ENCODE assay signal across 28 cellular contexts in the genomic region with DNA sequence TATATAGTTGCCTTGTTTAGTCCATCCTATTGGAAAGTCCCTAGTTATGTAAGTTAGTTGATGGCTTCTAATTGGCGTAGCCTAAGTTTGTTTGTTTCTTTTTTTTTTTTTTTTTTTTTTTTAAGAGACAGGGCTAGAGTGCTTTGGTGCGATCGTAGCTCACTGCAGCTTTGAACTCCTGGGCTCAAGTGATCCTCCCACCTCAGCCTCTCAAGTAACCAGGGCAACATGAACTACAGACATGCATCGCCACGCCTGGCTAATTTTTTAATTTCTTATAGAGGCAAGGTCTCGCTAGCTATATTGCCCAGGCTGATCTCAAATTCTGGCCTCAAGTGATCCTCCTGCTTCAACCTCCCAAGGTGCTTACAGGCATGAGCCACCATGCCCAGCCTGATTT. TPM values are rescaled to one million over a fixed set of nuclear protein-coding genes. Genes with fewer than 3 reads are reported as not detected.
DNase-seq lines count a peak whose midpoint lies in the region; ATAC-seq, FAIRE-seq and TF ChIP-seq lines count a peak whose summit lies in the region.
"Had no signal": no experiment of that assay in that cellular context is flagged by ENCODE, and none has a peak within 500 bp of the region (broad histone marks: within the 10 kb centered on the region; RNA-seq: fewer than 3 reads in every experiment).

No MANE protein-coding gene starts in this region.

- peak; percentile 43 for FAIRE-seq in GM12891 (lab: Jason Lieb, UNC)
- FAIRE-seq: colon, G401.6 had no signal

- CTCF ChIA-PET in Caco-2 (lab: Charles Lee) = interaction anchor here (1.0 kb wide), 1 partner anchor 16 kb away, joined by 8 read pairs; no protein-coding TSS in a partner anchor

- H3K27ac Mint-ChIP-seq in activated T-cell treated with anti-CD3 and anti-CD28 coated beads, Interleukin-2, amount 50 U/mL, for 24 hours = peak overlapping the region; percentile 50
- H3K27ac Mint-ChIP-seq in type B pancreatic cell (peak overlapping the region; percentile 32), Caco-2 (ENCODE audit: unreplicated experiment) (no peak overlapping the region)
- H3K27ac Mint-ChIP-seq: activated naive CD8-positive, alpha-beta T cell treated with anti-CD3 and anti-CD28 coated beads, Interleukin-2, amount 10 ng/mL, durations not matched to agents 7 days and 5 days had no signal

- H3K4me1 ChIP-seq in left lung = peaks cover 13 to 73% of the 10 kb centered on the region in 2 donors
- H3K4me1 ChIP-seq in Caco-2 = no peaks in the 10 kb centered on the region
- peaks cover 20% of the 10 kb centered on the region for H3K4me1 ChIP-seq in MM.1S (ENCODE audit: low read length)
- H3K4me1 ChIP-seq: prostate gland had no signal

- no peaks in the 10 kb centered on the region for H3K9me2 ChIP-seq in MM.1S (replicated peaks; ENCODE audit: insufficient read depth, low read length)

- DNase-seq in activated T-cell treated with anti-CD3 and anti-CD28 coated beads, Interleukin-2, amount 50 U/mL, for 24 hours = no peak
- no peak for DNase-seq in activated T-cell treated with anti-CD3 and anti-CD28 coated beads, Interleukin-2, amount 50 U/mL, for 4 hours
- DNase-seq in GM12891 (ENCODE audit: insufficient read length, low spot score) (no peak), left lung (no peak), type B pancreatic cell (ENCODE audit: extremely low spot score, unreplicated experiment) (no peak), Caco-2 (no peak), MM.1S (no peak)
- no peak for DNase-seq in stimulated activated CD4-positive, alpha-beta T cell treated with anti-CD3 and anti-CD28 coated beads, Interleukin-4, amount 100 ng/mL, for 4 hours
- DNase-seq: activated CD4-positive, alpha-beta T cell treated with anti-CD3 and anti-CD28 coated beads for 4 hours; activated effector memory CD4-positive, alpha-beta T cell treated with Interleukin-2 at 50 U/mL for 16 hours; activated naive CD8-positive, alpha-beta T cell treated with anti-CD3 and anti-CD28 coated beads, Interleukin-2, amount 10 ng/mL, durations not matched to agents 7 days and 5 days; H7; hippocampal formation; KBM-7; NCI-H1105 treated with DMSO at 0.1 percent for 48 hours; NCI-H2029; NCI-H226; Peyer's patch; SHP77; stimulated activated CD4-positive, alpha-beta T cell treated with anti-CD3 and anti-CD28 coated beads, Interleukin-2, amount 100 ng/mL, for 48 hours; T-helper 9 cell; upper lobe of left lung; WERI-Rb-1 had no signal

- H3F3A ChIP-seq in MM.1S (ENCODE audit: insufficient read depth, low read length) = peaks cover 12% of the 10 kb centered on the region

- no peaks in the 10 kb centered on the region for H3K27me3 Mint-ChIP-seq in activated T-cell treated with anti-CD3 and anti-CD28 coated beads, Interleukin-2, amount 50 U/mL, for 24 hours
- H3K27me3 Mint-ChIP-seq in activated T-cell treated with anti-CD3 and anti-CD28 coated beads, Interleukin-2, amount 50 U/mL, for 4 hours (ENCODE audit: low read depth) = no peaks in the 10 kb centered on the region
- H3K27me3 Mint-ChIP-seq in type B pancreatic cell (no peaks in the 10 kb centered on the region), Caco-2 (ENCODE audit: insufficient read depth, unreplicated experiment) (no peaks in the 10 kb centered on the region)
- H3K27me3 Mint-ChIP-seq: activated naive CD8-positive, alpha-beta T cell treated with anti-CD3 and anti-CD28 coated beads, Interleukin-2, amount 10 ng/mL, durations not matched to agents 7 days and 5 days had no signal

- H3K4me3 Mint-ChIP-seq in activated T-cell treated with anti-CD3 and anti-CD28 coated beads, Interleukin-2, amount 50 U/mL, for 24 hours = no peak overlapping the region
- no peak overlapping the region for H3K4me3 Mint-ChIP-seq in activated T-cell treated with anti-CD3 and anti-CD28 coated beads, Interleukin-2, amount 50 U/mL, for 4 hours
- H3K4me3 Mint-ChIP-seq in type B pancreatic cell (no peak overlapping the region), Caco-2 (ENCODE audit: unreplicated experiment) (no peak overlapping the region)
- H3K4me3 Mint-ChIP-seq: activated naive CD8-positive, alpha-beta T cell treated with anti-CD3 and anti-CD28 coated beads, Interleukin-2, amount 10 ng/mL, durations not matched to agents 7 days and 5 days had no signal

- no peak overlapping the region for H3K4me2 ChIP-seq in MM.1S (ENCODE audit: low read depth, low read length)

- no TSS peak for BruUV-seq in Caco-2 (replicated peaks; lab: Mats Ljungman, UMichigan)

- H3K36me3 ChIP-seq in left lung = no peaks in the 10 kb centered on the region
- no peaks in the 10 kb centered on the region for H3K36me3 ChIP-seq in Caco-2 (ENCODE audit: control insufficient read depth, insufficient read depth, low read length)
- no peaks in the 10 kb centered on the region for H3K36me3 ChIP-seq in MM.1S (replicated peaks; ENCODE audit: insufficient read depth, low read length)
- H3K36me3 ChIP-seq: ascending aorta, Peyer's patch, prostate gland, upper lobe of left lung, WERI-Rb-1 had no signal

- H3K4me1 Mint-ChIP-seq in activated T-cell treated with anti-CD3 and anti-CD28 coated beads, Interleukin-2, amount 50 U/mL, for 24 hours (ENCODE audit: low read depth) = peaks cover 77% of the 10 kb centered on the region
- peaks cover 72% of the 10 kb centered on the region for H3K4me1 Mint-ChIP-seq in activated T-cell treated with anti-CD3 and anti-CD28 coated beads, Interleukin-2, amount 50 U/mL, for 4 hours (ENCODE audit: low read depth)
- H3K4me1 Mint-ChIP-seq in type B pancreatic cell (ENCODE audit: unreplicated experiment) = peaks cover 13% of the 10 kb centered on the region
- H3K4me1 Mint-ChIP-seq in Caco-2 (ENCODE audit: low read depth, unreplicated experiment) = no peaks in the 10 kb centered on the region

- no peak overlapping the region for H3K4me3 ChIP-seq in left lung
- H3K4me3 ChIP-seq in Caco-2 (ENCODE audit: low read depth, low read length) = no peak overlapping the region
- H3K4me3 ChIP-seq in MM.1S (ENCODE audit: low read length) = no peak overlapping the region
- H3K4me3 ChIP-seq: ascending aorta, Peyer's patch, prostate gland, upper lobe of left lung had no signal

- H3K27me3 ChIP-seq in left lung (no peaks in the 10 kb centered on the region), Caco-2 (replicated peaks; ENCODE audit: control insufficient read depth, insufficient read depth, low read length) (no peaks in the 10 kb centered on the region), MM.1S (replicated peaks; ENCODE audit: insufficient read depth, low read length) (no peaks in the 10 kb centered on the region)
- H3K27me3 ChIP-seq: ascending aorta, Peyer's patch, upper lobe of left lung had no signal

- no peak overlapping the region for H2AFZ ChIP-seq in MM.1S (ENCODE audit: low read length)

- H4K20me1 ChIP-seq in MM.1S (ENCODE audit: insufficient read depth, low read length) = peaks cover 9% of the 10 kb centered on the region

- peaks cover 0 to 3% of the 10 kb centered on the region in 2 donors for H3K9me3 ChIP-seq in left lung
- H3K9me3 ChIP-seq in Caco-2 = peaks cover 8% of the 10 kb centered on the region; the same call in 1 of the 2 replicates
- no peaks in the 10 kb centered on the region for H3K9me3 ChIP-seq in MM.1S (replicated peaks; ENCODE audit: insufficient read depth, low read length)
- H3K9me3 ChIP-seq: Peyer's patch, prostate gland, upper lobe of left lung had no signal

- TF ChIP-seq CTCF in left lung (IDR thresholded peaks at IDR 0.05) (no peak), type B pancreatic cell (conservative IDR thresholded peaks at IDR 0.05) (no peak), Caco-2 (IDR thresholded peaks at IDR 0.05; ENCODE audit: insufficient read depth in 1 of 2, low read depth in 1 of 2, low read length in 1 of 2, severe bottlenecking in 1 of 2, unreplicated experiment in 1 of 2) (no peak), MM.1S (IDR thresholded peaks at IDR 0.05; ENCODE audit: low read length) (no peak)

- peaks cover 9% of the 10 kb centered on the region for H3K9me3 Mint-ChIP-seq in activated T-cell treated with anti-CD3 and anti-CD28 coated beads, Interleukin-2, amount 50 U/mL, for 24 hours
- H3K9me3 Mint-ChIP-seq in activated T-cell treated with anti-CD3 and anti-CD28 coated beads, Interleukin-2, amount 50 U/mL, for 4 hours = peaks cover 4% of the 10 kb centered on the region
- H3K9me3 Mint-ChIP-seq in type B pancreatic cell = no peaks in the 10 kb centered on the region
- no peaks in the 10 kb centered on the region for H3K9me3 Mint-ChIP-seq in Caco-2 (ENCODE audit: unreplicated experiment)

- no peak for TF ChIP-seq POLR2A in GM12891 (IDR thresholded peaks at IDR 0.05; ENCODE audit: low read depth, low read length)

- H3K27ac ChIP-seq in left lung = peak overlapping the region in 1 of 2 donors; percentile 23
- no peak overlapping the region for H3K27ac ChIP-seq in MM.1S (ENCODE audit: low read length)
- H3K27ac ChIP-seq: ascending aorta, Peyer's patch, prostate gland, upper lobe of left lung, WERI-Rb-1 had no signal

- POLR2A ChIA-PET in Caco-2 (lab: Charles Lee) = no interaction called here

- H3K79me2 ChIP-seq in MM.1S (ENCODE audit: low read length) = peaks cover 92% of the 10 kb centered on the region

- peaks cover 35% of the 10 kb centered on the region for H3K36me3 Mint-ChIP-seq in activated T-cell treated with anti-CD3 and anti-CD28 coated beads, Interleukin-2, amount 50 U/mL, for 24 hours (ENCODE audit: low read depth)
- H3K36me3 Mint-ChIP-seq in activated T-cell treated with anti-CD3 and anti-CD28 coated beads, Interleukin-2, amount 50 U/mL, for 4 hours (ENCODE audit: insufficient read depth) = peaks cover 18% of the 10 kb centered on the region
- peaks cover 3% of the 10 kb centered on the region for H3K36me3 Mint-ChIP-seq in type B pancreatic cell
- no peaks in the 10 kb centered on the region for H3K36me3 Mint-ChIP-seq in Caco-2 (ENCODE audit: insufficient read depth, unreplicated experiment)

- H3K9ac ChIP-seq in MM.1S (ENCODE audit: low read length) = no peak overlapping the region

- intact Hi-C loops in left lung (cut with DNase I) (no loop called here), Caco-2 (cut with micrococcal nuclease; ENCODE audit: unreplicated experiment) (no loop called here)

- ATAC-seq in activated T-cell treated with anti-CD3 and anti-CD28 coated beads, Interleukin-2, amount 50 U/mL, for 4 hours = no peak
- peak; percentile 43 for ATAC-seq in left lung
- ATAC-seq: sciatic nerve had no signal

TF ChIP-seq in GM12891, 5 proteins besides CTCF, POLR2A, EP300 and RAD21:
- TF ChIP-seq SPI1 (IDR thresholded peaks at IDR 0.05; ENCODE audit: low read depth, low read length) = no peak
- peak; percentile 37 for TF ChIP-seq PAX5 (IDR thresholded peaks at IDR 0.05; ENCODE audit: insufficient read depth, low read length, severe bottlenecking)

RNA-seq across cellular contexts. Expression of gene CSGALNACT2, which starts 7.1 kb away (rescaled TPM):
- 10 to 100 TPM; 14.7 to 19.5 (median 15.5) TPM for total RNA-seq in activated T-cell treated with anti-CD3 and anti-CD28 coated beads, Interleukin-2, amount 50 U/mL, for 4 hours
- polyA plus RNA-seq in GM12891 (2012; ENCODE audit: low read depth, missing spikeins) = 4.2 TPM
- total RNA-seq in left lung = 10 to 100 TPM; 32.4 to 39.9 TPM
- total RNA-seq in type B pancreatic cell (ENCODE audit: low replicate concordance) = 6.0 and 11.6 TPM in 2 replicates
- total RNA-seq in Caco-2 (2022) = 5.0 and 6.4 TPM in 2 replicates
